Comparison of ENCODE assay signal across 8 cellular contexts in genomic region chr6:157982297-157982579, GRCh38. TPM values are rescaled to one million over a fixed set of nuclear protein-coding genes. Genes with fewer than 3 reads are reported as not detected.
A peak's percentile ranks its signal among the peaks of the same experiment; 100 is the strongest.
DNase-seq lines count a peak whose midpoint lies in the region; ATAC-seq, FAIRE-seq and TF ChIP-seq lines count a peak whose summit lies in the region.

No MANE protein-coding gene starts in this region.

- H3K9ac ChIP-seq in endocrine pancreas (ENCODE audit: control insufficient read depth, insufficient read depth, low read length): peak overlapping the region; percentile 42
- H3K9ac ChIP-seq in mucosa of stomach (ENCODE audit: low read length): peak overlapping the region; percentile 91

- TF ChIP-seq CTCF in BJ (IDR thresholded peaks at IDR 0.05; ENCODE audit: insufficient read depth, low read depth, low read length): no peak

- H3K27me3 ChIP-seq in BJ (ENCODE audit: control insufficient read depth, insufficient read depth, low read length) (no peaks in the 10 kb centered on the region), endocrine pancreas (ENCODE audit: control insufficient read depth, insufficient read depth, low read length) (no peaks in the 10 kb centered on the region), mucosa of stomach (ENCODE audit: control insufficient read depth, insufficient read depth, low read length) (no peaks in the 10 kb centered on the region)

- H3K36me3 ChIP-seq in BJ (ENCODE audit: control insufficient read depth, insufficient read depth, low read length) (no peaks in the 10 kb centered on the region), endocrine pancreas (ENCODE audit: control insufficient read depth, insufficient read depth, low read length) (no peaks in the 10 kb centered on the region), mucosa of stomach (ENCODE audit: control insufficient read depth, insufficient read depth, low read length) (no peaks in the 10 kb centered on the region), urinary bladder (ENCODE audit: insufficient read depth) (no peaks in the 10 kb centered on the region)

- POLR2A ChIA-PET in BJ (lab: Charles Lee): interaction anchor here (0.6 kb wide), 1 partner anchor 12 kb away, joined by 5 read pairs; no protein-coding TSS in a partner anchor

- peak overlapping the region; percentile 88 for H3K4me3 ChIP-seq in BJ (ENCODE audit: low read depth, low read length)
- H3K4me3 ChIP-seq in endocrine pancreas (ENCODE audit: control insufficient read depth, insufficient read depth, low read length): peak overlapping the region; percentile 87
- peak overlapping the region; percentile 80 for H3K4me3 ChIP-seq in mucosa of stomach (ENCODE audit: low read length)
- peak overlapping the region; percentile 84 for H3K4me3 ChIP-seq in urinary bladder (ENCODE audit: low read depth, low read length)

- ATAC-seq in GM19043 (IDR thresholded peaks at IDR 0.05; ENCODE audit: low read depth, unreplicated experiment) (peak; percentile 34), HG03442 (IDR thresholded peaks at IDR 0.05; ENCODE audit: unreplicated experiment) (peak; percentile 28)

- WGBS in urinary bladder: 4% methylated on average over 16 of the region's 16 CpGs

- CTCF ChIA-PET in BJ (lab: Yijun Ruan, JAX): interaction anchor here (0.7 to 2.5 kb wide), 12 partner anchors 14 to 225 kb away, joined by 3 to 21 read pairs (median 3); no protein-coding TSS in a partner anchor

- FAIRE-seq in RCC 7860 (lab: Jason Lieb, UNC): no peak

- no peaks in the 10 kb centered on the region for H3K4me1 ChIP-seq in endocrine pancreas (ENCODE audit: control insufficient read depth, insufficient read depth, low read length)
- peaks cover 32% of the 10 kb centered on the region for H3K4me1 ChIP-seq in mucosa of stomach (ENCODE audit: control insufficient read depth, insufficient read depth, low read length)
- H3K4me1 ChIP-seq in urinary bladder (ENCODE audit: insufficient read depth): no peaks in the 10 kb centered on the region

- peak overlapping the region; percentile 70 for H3K27ac ChIP-seq in urinary bladder (ENCODE audit: low read depth)

- H3K9me3 ChIP-seq in endocrine pancreas (ENCODE audit: control insufficient read depth, low read length) (no peaks in the 10 kb centered on the region), mucosa of stomach (ENCODE audit: control insufficient read depth, low read length) (no peaks in the 10 kb centered on the region)

- DNase-seq in BJ (ENCODE audit: low read depth) (no peak), T-helper 2 cell (peak in 3 of 5 experiments; percentile 17 to 44 (median 22)), RCC 7860 (ENCODE audit: low spot score) (no peak)

RNA-seq across cellular contexts. Expression of gene SYNJ2, which starts 0.6 kb away (rescaled TPM):
- polyA plus RNA-seq in BJ (2011; rRNA removed) (24.3 and 29.9 TPM in 2 replicates), urinary bladder (10.7 TPM)
- 34.7 and 36.8 TPM in 2 replicates for polyA minus RNA-seq in BJ (2011; rRNA and poly(A)+ RNA removed)
- total RNA-seq in urinary bladder: 14.3 TPM

Comparison
In these comparisons a context has a peak if more than half of its experiments do, and no peak if none do; other contexts are left out.
1. DNase-seq: peak in T-helper 2 cell (3 of 5); none in BJ (single experiment) and RCC 7860 (single experiment).
2. Peak in every context shown above with its lines, with median percentiles within 50 percentile points of each other: H3K4me3 ChIP-seq.